In genomic region chr10:86899128-86899527, GRCh38 we compare ENCODE assay signal across 12 cellular contexts. TPM values are rescaled to one million over a fixed set of nuclear protein-coding genes. Genes with fewer than 3 reads are reported as not detected.
A peak's percentile ranks its signal among the peaks of the same experiment; 100 is the strongest.
DNase-seq lines count a peak whose midpoint lies in the region; ATAC-seq, FAIRE-seq and TF ChIP-seq lines count a peak whose summit lies in the region.
"Had no signal": no experiment of that assay in that cellular context is flagged by ENCODE, and none has a peak within 500 bp of the region (broad histone marks: within the 10 kb centered on the region; RNA-seq: fewer than 3 reads in every experiment).

No MANE protein-coding gene starts in this region.

- H3K27ac ChIP-seq in K562 (ENCODE audit: extremely low read depth, low read depth, low read length) (no peak overlapping the region), HepG2 (ENCODE audit: extremely low read length, insufficient read depth, low read length) (no peak overlapping the region), smooth muscle cell (ENCODE audit: low read depth) (no peak overlapping the region), lower lobe of right lung (no peak overlapping the region)
- H3K27ac ChIP-seq: upper lobe of left lung had no signal

- TF ChIP-seq RAD21 in K562 (CRISPR knock-in tag; conservative IDR thresholded peaks at IDR 0.05 in 1 of 2, IDR thresholded peaks at IDR 0.05 in 1 of 2) (no peak), HepG2 (CRISPR knock-in tag; IDR thresholded peaks at IDR 0.05) (no peak)

- intact Hi-C loops in K562 (cut with micrococcal nuclease) = loop anchor here (1.0 to 2.0 kb wide), 3 partner anchors 188 to 210 kb away; no protein-coding TSS in a partner anchor
- intact Hi-C loops in HepG2 (cut with micrococcal nuclease; ENCODE audit: unreplicated experiment) = loop anchor here (1.0 to 5.0 kb wide), 3 partner anchors 142 to 210 kb away; partner anchors contain the start of gene BMPR1A
- intact Hi-C loops in lower lobe of right lung (cut with DNase I) = loop anchor here (5.0 kb wide), 1 partner anchor 207 kb away; no protein-coding TSS in a partner anchor

- POLR2A ChIA-PET in K562 (lab: Yijun Ruan, JAX) = interaction anchor here (0.6 to 1.2 kb wide), 2 partner anchors 142 to 1576 kb away, joined by 3 to 4 read pairs; no protein-coding TSS in a partner anchor
- POLR2A ChIA-PET in HepG2 (lab: Yijun Ruan, JAX) = interaction anchor here (0.6 to 1.9 kb wide), 2 partner anchors 143 to 858 kb away, joined by 4 read pairs; no protein-coding TSS in a partner anchor

- H3K4me3 ChIP-seq in K562 (no peak overlapping the region), HepG2 (replicated peaks in 1 of 3; ENCODE audit: insufficient read depth in 1 of 3, low read depth in 2 of 3, low read length in 3 of 3) (no peak overlapping the region), smooth muscle cell (no peak overlapping the region), lower lobe of right lung (no peak overlapping the region)
- H3K4me3 ChIP-seq: heart left ventricle, upper lobe of left lung had no signal

- H3K36me3 Mint-ChIP-seq in HFFc6 (ENCODE audit: low read depth) (peaks cover 7% of the 10 kb centered on the region), mesothelial cell of epicardium (peaks cover 29% of the 10 kb centered on the region)
- H3K36me3 Mint-ChIP-seq: natural killer cell had no signal

- TF ChIP-seq POLR2A in K562 (conservative IDR thresholded peaks at IDR 0.05) = no peak
- TF ChIP-seq POLR2A in HepG2 (IDR thresholded peaks at IDR 0.05; ENCODE audit: insufficient read depth in 1 of 2, low read depth in 2 of 2, low read length in 2 of 2) = no peak

- DNase-seq in HFFc6 = no peak
- DNase-seq in K562 (ENCODE audit: extremely low read depth in 1 of 4, low spot score in 3 of 4) = no peak
- no peak for DNase-seq in HepG2 (ENCODE audit: low spot score)
- DNase-seq in smooth muscle cell (lab: John Stamatoyannopoulos, UW; ENCODE audit: unreplicated experiment) = no peak
- DNase-seq in lower lobe of right lung = no peak
- DNase-seq in NCI-H510A treated with DMSO at 0.1 percent for 48 hours (lab: John Stamatoyannopoulos, UW) = no peak
- DNase-seq in mesothelial cell of epicardium (ENCODE audit: low spot score in 2 of 2, unreplicated experiment in 2 of 2) = no peak
- DNase-seq: natural killer cell had no signal

- no TSS peak for BruUV-seq in K562 (replicated peaks; lab: Mats Ljungman, UMichigan)
- no TSS peak for BruUV-seq in HepG2 (replicated peaks; lab: Mats Ljungman, UMichigan)

- H4K20me1 ChIP-seq in K562 (replicated peaks; ENCODE audit: control insufficient read depth, insufficient read depth, low read length) (no peaks in the 10 kb centered on the region), HepG2 (ENCODE audit: insufficient read depth, low read length) (no peaks in the 10 kb centered on the region; the same call in 1 of the 2 replicates), smooth muscle cell (ENCODE audit: low read depth) (no peaks in the 10 kb centered on the region)

- H3K4me3 Mint-ChIP-seq in HFFc6 = no peak overlapping the region
- no peak overlapping the region for H3K4me3 Mint-ChIP-seq in mesothelial cell of epicardium
- H3K4me3 Mint-ChIP-seq: activated naive CD8-positive, alpha-beta T cell treated with anti-CD3 and anti-CD28 coated beads, Interleukin-2, amount 50 U/mL, for 24 hours; natural killer cell had no signal

- H3K4me2 ChIP-seq in K562 (ENCODE audit: insufficient read depth, low read length) = no peak overlapping the region
- no peak overlapping the region for H3K4me2 ChIP-seq in HepG2 (ENCODE audit: low read depth, low read length)
- peak overlapping the region; percentile 17 for H3K4me2 ChIP-seq in smooth muscle cell

- H3K4me1 Mint-ChIP-seq in HFFc6 (ENCODE audit: low read depth) (peaks cover 10% of the 10 kb centered on the region), mesothelial cell of epicardium (peaks cover 7% of the 10 kb centered on the region)
- H3K4me1 Mint-ChIP-seq: activated naive CD8-positive, alpha-beta T cell treated with anti-CD3 and anti-CD28 coated beads, Interleukin-2, amount 50 U/mL, for 24 hours had no signal

- no peaks in the 10 kb centered on the region for H3K27me3 Mint-ChIP-seq in HFFc6 (ENCODE audit: insufficient read depth)
- H3K27me3 Mint-ChIP-seq in mesothelial cell of epicardium (ENCODE audit: low read depth) = no peaks in the 10 kb centered on the region

- H3K79me2 ChIP-seq in K562 (ENCODE audit: control insufficient read depth, insufficient read depth, low read length) (no peaks in the 10 kb centered on the region), HepG2 (ENCODE audit: insufficient read depth, low read length) (no peaks in the 10 kb centered on the region), smooth muscle cell (ENCODE audit: low read depth) (no peaks in the 10 kb centered on the region)

- no peaks in the 10 kb centered on the region for H3K9me3 Mint-ChIP-seq in HFFc6
- peaks cover 6% of the 10 kb centered on the region for H3K9me3 Mint-ChIP-seq in mesothelial cell of epicardium
- H3K9me3 Mint-ChIP-seq: activated naive CD8-positive, alpha-beta T cell treated with anti-CD3 and anti-CD28 coated beads, Interleukin-2, amount 50 U/mL, for 24 hours; natural killer cell had no signal

- no peak overlapping the region for H2AFZ ChIP-seq in K562 (ENCODE audit: low read depth, low read length)
- H2AFZ ChIP-seq in HepG2 (ENCODE audit: low read length) = no peak overlapping the region
- no peak overlapping the region for H2AFZ ChIP-seq in smooth muscle cell (ENCODE audit: low read depth)

- peak; percentile 54 for ATAC-seq in K562
- peak; percentile 33; the same call in 2 of the 3 replicates for ATAC-seq in HepG2
- no peak for ATAC-seq in lower lobe of right lung
- no peak for ATAC-seq in HG02623 (IDR thresholded peaks at IDR 0.05; ENCODE audit: unreplicated experiment)
- ATAC-seq: activated naive CD8-positive, alpha-beta T cell treated with anti-CD3 and anti-CD28 coated beads, Interleukin-2, amount 50 U/mL, for 24 hours had no signal

- FAIRE-seq in K562 (lab: Jason Lieb, UNC) = no peak
- FAIRE-seq in HepG2 (lab: Jason Lieb, UNC) = no peak

- no peak overlapping the region; a peak in 1 of 4 replicates for H3K9ac ChIP-seq in K562 (ENCODE audit: insufficient read depth in 1 of 2, low read depth in 2 of 2, low read length in 2 of 2)
- no peak overlapping the region for H3K9ac ChIP-seq in HepG2 (ENCODE audit: insufficient read depth, low read depth, low read length)
- no peak overlapping the region for H3K9ac ChIP-seq in smooth muscle cell (ENCODE audit: low read depth)

- H3K27ac Mint-ChIP-seq in HFFc6 (peak overlapping the region; percentile 19; the same call in 1 of the 2 replicates), mesothelial cell of epicardium (no peak overlapping the region)
- H3K27ac Mint-ChIP-seq: activated naive CD8-positive, alpha-beta T cell treated with anti-CD3 and anti-CD28 coated beads, Interleukin-2, amount 50 U/mL, for 24 hours; natural killer cell had no signal

- H3F3A ChIP-seq in smooth muscle cell (ENCODE audit: low read depth) = peaks cover 9% of the 10 kb centered on the region

- TF ChIP-seq EP300 in K562 (IDR thresholded peaks at IDR 0.05; ENCODE audit: low read length) (no peak), HepG2 (IDR thresholded peaks at IDR 0.05; ENCODE audit: low read depth in 2 of 2, low read length in 2 of 2) (no peak), HepG2 (CRISPR knock-in tag; IDR thresholded peaks at IDR 0.05; ENCODE audit: borderline replicate concordance) (no peak)

- H3K36me3 ChIP-seq in K562 (ENCODE audit: control insufficient read depth, insufficient read depth, low read length) (peaks cover 25% of the 10 kb centered on the region; the same call in 2 of the 3 replicates), HepG2 (replicated peaks in 1 of 2; ENCODE audit: control insufficient read depth in 1 of 2, insufficient read depth in 2 of 2, low read length in 2 of 2) (peaks cover 10 to 33% of the 10 kb centered on the region in 2 experiments), smooth muscle cell (ENCODE audit: low read depth) (peaks cover 16% of the 10 kb centered on the region), lower lobe of right lung (peaks cover 11% of the 10 kb centered on the region)
- H3K36me3 ChIP-seq: upper lobe of left lung had no signal

- no peaks in the 10 kb centered on the region for H3K9me1 ChIP-seq in K562 (ENCODE audit: control insufficient read depth, insufficient read depth, low read length)

- 67% methylated on average over 6 of the region's 6 CpGs for WGBS in K562 (ENCODE audit: insufficient coverage, low coverage, missing lambda C conversion rate)
- 98% methylated on average over 6 of the region's 6 CpGs for WGBS in HepG2 (ENCODE audit: low lambda C conversion rate)
- 59% methylated on average over 6 of the region's 6 CpGs for WGBS in smooth muscle cell (ENCODE audit: low lambda C conversion rate)

- TF ChIP-seq CTCF in HFFc6 (IDR thresholded peaks at IDR 0.05) = no peak
- TF ChIP-seq CTCF in K562 (IDR thresholded peaks at IDR 0.05 in 2 of 3, conservative IDR thresholded peaks at IDR 0.05 in 1 of 3; ENCODE audit: insufficient read depth in 2 of 3, low read depth in 1 of 3, low read length in 3 of 3) = no peak
- no peak for TF ChIP-seq CTCF in HepG2 (CRISPR knock-in tag; IDR thresholded peaks at IDR 0.05)
- no peak for TF ChIP-seq CTCF in smooth muscle cell (IDR thresholded peaks at IDR 0.05; ENCODE audit: borderline replicate concordance, insufficient read depth, poor library complexity, severe bottlenecking)
- TF ChIP-seq CTCF in lower lobe of right lung (IDR thresholded peaks at IDR 0.05) = no peak
- no peak for TF ChIP-seq CTCF in mesothelial cell of epicardium (IDR thresholded peaks at IDR 0.05; ENCODE audit: unreplicated experiment)

- H3K9me3 ChIP-seq in K562 (replicated peaks; ENCODE audit: control insufficient read depth, insufficient read depth, low read depth, low read length) = no peaks in the 10 kb centered on the region
- H3K9me3 ChIP-seq in HepG2 (ENCODE audit: low read length) = no peaks in the 10 kb centered on the region
- H3K9me3 ChIP-seq in smooth muscle cell (replicated peaks; ENCODE audit: low read depth) = no peaks in the 10 kb centered on the region
- no peaks in the 10 kb centered on the region for H3K9me3 ChIP-seq in lower lobe of right lung
- H3K9me3 ChIP-seq: upper lobe of left lung had no signal

- H3K4me1 ChIP-seq in K562 (replicated peaks in 1 of 2; ENCODE audit: control insufficient read depth in 2 of 2, insufficient read depth in 2 of 2, low read length in 2 of 2) (no peaks in the 10 kb centered on the region), HepG2 (ENCODE audit: insufficient read depth, low read length) (no peaks in the 10 kb centered on the region), smooth muscle cell (ENCODE audit: low read depth) (peaks cover 11% of the 10 kb centered on the region), lower lobe of right lung (peaks cover 4% of the 10 kb centered on the region)

- in situ Hi-C loops in K562 (cut with MboI) (no loop called here), HepG2 (cut with HindIII; ENCODE audit: extremely low pct_ligation_motif_present, low pct_unique_long_range_greater_than_20kb) (no loop called here)

- H3K27me3 ChIP-seq in K562 (ENCODE audit: control insufficient read depth in 2 of 2, insufficient read depth in 2 of 2, low read length in 2 of 2) = no peaks in the 10 kb centered on the region
- H3K27me3 ChIP-seq in HepG2 (ENCODE audit: control insufficient read depth in 1 of 2, insufficient read depth in 2 of 2, low read length in 2 of 2) = no peaks in the 10 kb centered on the region
- H3K27me3 ChIP-seq in smooth muscle cell (ENCODE audit: low read depth) = no peaks in the 10 kb centered on the region
- H3K27me3 ChIP-seq in lower lobe of right lung (ENCODE audit: low read depth) = no peaks in the 10 kb centered on the region
- H3K27me3 ChIP-seq: upper lobe of left lung had no signal

- CTCF ChIA-PET in K562 (lab: Yijun Ruan, JAX; ENCODE audit: low intra/inter-chr PET ratio) (interaction anchor here (1.1 to 3.6 kb wide), 6 partner anchors 188 to 213 kb away, joined by 4 to 20 read pairs (median 5); no protein-coding TSS in a partner anchor), HepG2 (lab: Yijun Ruan, JAX; ENCODE audit: low intra/inter-chr PET ratio, low total read pairs) (interaction anchor here (1.4 to 3.8 kb wide), 4 partner anchors 188 to 211 kb away, joined by 5 to 31 read pairs (median 17); no protein-coding TSS in a partner anchor)

RNA-seq across cellular contexts. Expression of gene MMRN2, which starts 58.3 kb away (rescaled TPM):
- total RNA-seq in HFFc6 (2021; fragmentation: NEBNext Ultra II Directional; extraction: Animal tissue kit (Norgen Biotek cat#: 25700)) = 1 to 10 TPM in 3 of 6 experiments, under 1 TPM in 3; 0.66 to 1.5 (median 1.2) TPM
- 1.1 and 2.8 TPM in 2 replicates for total RNA-seq in K562 (2011; cell fraction: chromatin; rRNA removed; ENCODE audit: low replicate concordance)
- 2.0 and 2.7 TPM in 2 replicates for total RNA-seq in K562 (2011; cell fraction: nucleolus; rRNA removed)
- 1.5 and 2.6 TPM in 2 replicates for total RNA-seq in K562 (2011; cell fraction: nucleoplasm; rRNA removed)
- 0.90 and 1.7 TPM in 2 replicates for total RNA-seq in K562 (2014; rRNA removed)
- 0.54 and 0.76 TPM in 2 replicates for total RNA-seq in K562 (2014; rRNA removed; fragmentation: Illumina TruSeq; extraction: Trizol)
- total RNA-seq in K562 (2015; rRNA removed; fragmentation: Illumina TruSeq; extraction: Trizol) = 1.2 and 1.5 TPM in 2 replicates
- 1.3 and 2.0 TPM in 2 replicates for total RNA-seq in K562 (2021)
- polyA plus RNA-seq in K562 (2011; rRNA removed) = 0.68 and 1.6 TPM in 2 replicates
- 0.60 and 1.9 TPM in 2 replicates for polyA plus RNA-seq in K562 (2011; cell fraction: cytosol; rRNA removed)
- 1.1 and 4.2 TPM in 2 replicates for polyA plus RNA-seq in K562 (2011; cell fraction: nucleus; rRNA removed)
- 0.80 and 0.83 TPM in 2 replicates for polyA plus RNA-seq in K562 (2012)
- 0.73 and 1.4 TPM in 2 replicates for polyA plus RNA-seq in K562 (2014; fragmentation: Illumina TruSeq; extraction: Trizol)
- under 1 TPM; 0.07 to 0.14 TPM for polyA plus RNA-seq in K562 (2014; fragmentation: Nextera tagmentation; extraction: Ambion mirVana)
- polyA plus RNA-seq in K562 (2014; rRNA removed) = 1.9 and 2.2 TPM in 2 replicates
- polyA minus RNA-seq in K562 (2011; rRNA and poly(A)+ RNA removed) = 0.84 and 1.3 TPM in 2 replicates
- 1.1 and 2.6 TPM in 2 replicates for polyA minus RNA-seq in K562 (2011; cell fraction: cytosol; rRNA and poly(A)+ RNA removed)
- polyA minus RNA-seq in K562 (2011; cell fraction: nucleus; rRNA and poly(A)+ RNA removed) = 0.54 and 0.56 TPM in 2 replicates
- 0.04 TPM in 1 of 2 replicates, not detected in the other for total RNA-seq in HepG2 (2016; rRNA removed; fragmentation: Illumina TruSeq; extraction: Trizol)
- not detected in 2 replicates for total RNA-seq in HepG2 (2016; cell fraction: cytosol; rRNA removed; fragmentation: Illumina TruSeq; extraction: Trizol; ENCODE audit: low read depth)
- not detected in 2 replicates for total RNA-seq in HepG2 (2016; cell fraction: insoluble cytoplasmic fraction; rRNA removed; fragmentation: Illumina TruSeq; extraction: Trizol)
- total RNA-seq in HepG2 (2016; cell fraction: membrane; rRNA removed; fragmentation: Illumina TruSeq; extraction: Trizol) = not detected in 2 replicates
- total RNA-seq in HepG2 (2016; cell fraction: nucleus; rRNA removed; fragmentation: Illumina TruSeq; extraction: Trizol) = not detected in 2 replicates
- 0.03 TPM in 1 of 2 replicates, not detected in the other for polyA plus RNA-seq in HepG2 (2011; rRNA removed)
- 0.01 and 0.04 TPM in 2 replicates for polyA plus RNA-seq in HepG2 (2011; cell fraction: cytosol; rRNA removed)
- 0.07 and 0.13 TPM in 2 replicates for polyA plus RNA-seq in HepG2 (2011; cell fraction: nucleus; rRNA removed)
- 0.19 and 0.20 TPM in 2 replicates for polyA plus RNA-seq in HepG2 (2012)
- not detected in 2 replicates for polyA plus RNA-seq in HepG2 (2016; cell fraction: cytosol; fragmentation: Illumina TruSeq; extraction: Trizol; ENCODE audit: low read depth)
- not detected in 2 replicates for polyA plus RNA-seq in HepG2 (2016; cell fraction: insoluble cytoplasmic fraction; fragmentation: Illumina TruSeq; extraction: Trizol; ENCODE audit: low read depth)
- polyA plus RNA-seq in HepG2 (2016; cell fraction: membrane; fragmentation: Illumina TruSeq; extraction: Trizol; ENCODE audit: low read depth) = 0.07 TPM in 1 of 2 replicates, not detected in the other
- not detected in 2 replicates for polyA plus RNA-seq in HepG2 (2016; cell fraction: nucleus; fragmentation: Illumina TruSeq; extraction: Trizol; ENCODE audit: insufficient read depth, low read depth)
- polyA minus RNA-seq in HepG2 (2011; rRNA and poly(A)+ RNA removed; ENCODE audit: low replicate concordance) = 0.04 and 0.70 TPM in 2 replicates
- not detected in 2 replicates for polyA minus RNA-seq in HepG2 (2011; cell fraction: cytosol; rRNA and poly(A)+ RNA removed)
- not detected in 2 replicates for polyA minus RNA-seq in HepG2 (2011; cell fraction: nucleus; rRNA and poly(A)+ RNA removed)
- 0.09 and 0.90 TPM in 2 replicates for total RNA-seq in smooth muscle cell
- 0.16 and 0.35 TPM in 2 replicates for polyA plus RNA-seq in smooth muscle cell
- total RNA-seq in lower lobe of right lung = 53.1 TPM
- total RNA-seq in mesothelial cell of epicardium = 6.5 to 9.8 TPM (median 7.2 TPM) in 3 replicates

RNA-seq across cellular contexts. Expression of gene SNCG, which starts 59.3 kb away (rescaled TPM):
- 1 to 10 TPM; 2.6 to 4.5 (median 3.3) TPM for total RNA-seq in HFFc6 (2021; fragmentation: NEBNext Ultra II Directional; extraction: Animal tissue kit (Norgen Biotek cat#: 25700))
- total RNA-seq in K562 (2011; cell fraction: chromatin; rRNA removed; ENCODE audit: low replicate concordance) = 20.0 and 61.3 TPM in 2 replicates
- total RNA-seq in K562 (2011; cell fraction: nucleolus; rRNA removed) = 72.0 and 82.9 TPM in 2 replicates
- total RNA-seq in K562 (2011; cell fraction: nucleoplasm; rRNA removed) = 49.9 and 55.1 TPM in 2 replicates
- total RNA-seq in K562 (2014; rRNA removed) (135 and 142 TPM in 2 replicates), K562 (2014; rRNA removed; fragmentation: Illumina TruSeq; extraction: Trizol) (16.7 and 27.3 TPM in 2 replicates), K562 (2015; rRNA removed; fragmentation: Illumina TruSeq; extraction: Trizol) (104 TPM in 2 replicates), K562 (2021) (86.6 and 93.6 TPM in 2 replicates), HepG2 (2016; rRNA removed; fragmentation: Illumina TruSeq; extraction: Trizol) (0.22 TPM in 1 of 2 replicates, not detected in the other), smooth muscle cell (2.6 and 6.7 TPM in 2 replicates), lower lobe of right lung (25.0 TPM), mesothelial cell of epicardium (92.0 to 104 TPM (median 98.5 TPM) in 3 replicates)
- polyA plus RNA-seq in K562 (2011; rRNA removed) (64.0 and 146 TPM in 2 replicates), K562 (2014; fragmentation: Illumina TruSeq; extraction: Trizol) (45.5 and 108 TPM in 2 replicates), K562 (2014; fragmentation: Nextera tagmentation; extraction: Ambion mirVana) (10 to 100 TPM in 1 of 2 experiments, 1 to 10 TPM in 1; 9.8 to 34.3 TPM), K562 (2014; rRNA removed) (132 and 141 TPM in 2 replicates), HepG2 (2011; rRNA removed) (0.86 and 0.91 TPM in 2 replicates), smooth muscle cell (2.3 and 4.1 TPM in 2 replicates)
- 66.6 and 210 TPM in 2 replicates for polyA plus RNA-seq in K562 (2011; cell fraction: cytosol; rRNA removed)
- polyA plus RNA-seq in K562 (2011; cell fraction: nucleus; rRNA removed) = 63.9 and 189 TPM in 2 replicates
- 88.6 and 139 TPM in 2 replicates for polyA plus RNA-seq in K562 (2012)
- 22.0 and 71.1 TPM in 2 replicates for polyA minus RNA-seq in K562 (2011; rRNA and poly(A)+ RNA removed)
- polyA minus RNA-seq in K562 (2011; cell fraction: cytosol; rRNA and poly(A)+ RNA removed) = 38.1 and 88.0 TPM in 2 replicates
- 11.4 and 21.5 TPM in 2 replicates for polyA minus RNA-seq in K562 (2011; cell fraction: nucleus; rRNA and poly(A)+ RNA removed)
- not detected in 2 replicates for total RNA-seq in HepG2 (2016; cell fraction: cytosol; rRNA removed; fragmentation: Illumina TruSeq; extraction: Trizol; ENCODE audit: low read depth)
- total RNA-seq in HepG2 (2016; cell fraction: insoluble cytoplasmic fraction; rRNA removed; fragmentation: Illumina TruSeq; extraction: Trizol) = not detected in 2 replicates
- total RNA-seq in HepG2 (2016; cell fraction: membrane; rRNA removed; fragmentation: Illumina TruSeq; extraction: Trizol) = not detected in 2 replicates
- total RNA-seq in HepG2 (2016; cell fraction: nucleus; rRNA removed; fragmentation: Illumina TruSeq; extraction: Trizol) = not detected in 2 replicates
- 1.1 and 1.8 TPM in 2 replicates for polyA plus RNA-seq in HepG2 (2011; cell fraction: cytosol; rRNA removed)
- polyA plus RNA-seq in HepG2 (2011; cell fraction: nucleus; rRNA removed) = 1.2 and 1.8 TPM in 2 replicates
- polyA plus RNA-seq in HepG2 (2012) = 0.32 TPM in 1 of 2 replicates, not detected in the other
- polyA plus RNA-seq in HepG2 (2016; cell fraction: cytosol; fragmentation: Illumina TruSeq; extraction: Trizol; ENCODE audit: low read depth) = 0.33 and 0.71 TPM in 2 replicates
- polyA plus RNA-seq in HepG2 (2016; cell fraction: insoluble cytoplasmic fraction; fragmentation: Illumina TruSeq; extraction: Trizol; ENCODE audit: low read depth) = not detected in 2 replicates
- 0.30 and 0.38 TPM in 2 replicates for polyA plus RNA-seq in HepG2 (2016; cell fraction: membrane; fragmentation: Illumina TruSeq; extraction: Trizol; ENCODE audit: low read depth)
- polyA plus RNA-seq in HepG2 (2016; cell fraction: nucleus; fragmentation: Illumina TruSeq; extraction: Trizol; ENCODE audit: insufficient read depth, low read depth) = not detected in 2 replicates
- polyA minus RNA-seq in HepG2 (2011; rRNA and poly(A)+ RNA removed; ENCODE audit: low replicate concordance) = 0.56 and 4.7 TPM in 2 replicates
- polyA minus RNA-seq in HepG2 (2011; cell fraction: cytosol; rRNA and poly(A)+ RNA removed) = 0.79 and 1.4 TPM in 2 replicates
- not detected in 2 replicates for polyA minus RNA-seq in HepG2 (2011; cell fraction: nucleus; rRNA and poly(A)+ RNA removed)
- total RNA-seq: natural killer cell had no signal

Comparison
In these comparisons a context has a peak if more than half of its experiments do, and no peak if none do; other contexts are left out.
1. ATAC-seq: peak in K562 (single experiment) and HepG2 (single experiment); none in lower lobe of right lung (0 of 2) and HG02623 (single experiment).